ENCODE assay signal across 1 cellular context in genomic region chr21:33948096-33948950, GRCh38.
A peak's percentile ranks its signal among the peaks of the same experiment; 100 is the strongest.
TF ChIP-seq lines count a peak whose summit lies in the region.

No MANE protein-coding gene starts in this region.

TF ChIP-seq in GM12878, 131 proteins besides CTCF, POLR2A, EP300 and RAD21 (continued from another document):
- TF ChIP-seq GATAD2B (conservative IDR thresholded peaks at IDR 0.05; ENCODE audit: low read depth) (peak; percentile 56), HSF1 (IDR thresholded peaks at IDR 0.05; ENCODE audit: low read depth, low read length) (no peak), EZH2 (IDR thresholded peaks at IDR 0.05; ENCODE audit: borderline replicate concordance, control insufficient read depth, low read depth, low read length) (no peak), EED (IDR thresholded peaks at IDR 0.05; ENCODE audit: low read depth) (no peak; the same call in none of the 2 replicates), RELB (IDR thresholded peaks at IDR 0.05; ENCODE audit: low read depth) (peak; percentile 58)
